ENCODE assay signal across 7 cellular contexts in genomic region chr7:158976849-158977593, GRCh38.
DNase-seq lines count a peak whose midpoint lies in the region; ATAC-seq, FAIRE-seq and TF ChIP-seq lines count a peak whose summit lies in the region.

No MANE protein-coding gene starts in this region.

- no peaks in the 10 kb centered on the region for H4K20me1 ChIP-seq in mammary epithelial cell (ENCODE audit: insufficient read depth, low read length)
- no peaks in the 10 kb centered on the region for H4K20me1 ChIP-seq in keratinocyte (ENCODE audit: control insufficient read depth, extremely low read depth, insufficient read depth, low read length)

- H3K79me2 ChIP-seq in mammary epithelial cell (ENCODE audit: insufficient read depth, low read length) (no peaks in the 10 kb centered on the region), keratinocyte (ENCODE audit: control insufficient read depth, insufficient read depth, low read length) (no peaks in the 10 kb centered on the region)

- CTCF ChIA-PET in mammary epithelial cell (lab: Charles Lee; ENCODE audit: low non-redundant PET): interaction anchor here (0.5 to 0.7 kb wide), 4 partner anchors 92 to 281 kb away, joined by 3 to 6 read pairs (median 3); no protein-coding TSS in a partner anchor

- in situ Hi-C loops in mammary epithelial cell (cut with MboI; ENCODE audit: low sequenced_read_pairs in 2 of 2): loop anchor here in 1 of 2 donors (10.0 kb wide), 1 partner anchor 282 kb away; no protein-coding TSS in a partner anchor

- TF ChIP-seq CTCF in VCaP (conservative IDR thresholded peaks at IDR 0.05) (peak; percentile 78), mammary epithelial cell (conservative IDR thresholded peaks at IDR 0.05 in 1 of 2, IDR thresholded peaks at IDR 0.05 in 1 of 2; ENCODE audit: extremely low read depth in 1 of 2, insufficient read depth in 1 of 2, low read depth in 1 of 2, low read length in 2 of 2) (peak; percentile 86 to 91), keratinocyte (optimal IDR thresholded peaks at IDR 0.05 in 1 of 3, IDR thresholded peaks at IDR 0.05 in 1 of 3, conservative IDR thresholded peaks at IDR 0.05 in 1 of 3; ENCODE audit: extremely low read depth in 1 of 3, insufficient read depth in 2 of 3, low read length in 3 of 3) (peak; percentile 80 to 92 (median 83))

- BruUV-seq in mammary epithelial cell (replicated peaks; lab: Mats Ljungman, UMichigan): no TSS peak

- H3K4me3 ChIP-seq in mammary epithelial cell (replicated peaks in 1 of 3; ENCODE audit: insufficient read depth in 1 of 3, low read depth in 2 of 3, low read length in 3 of 3): peak overlapping the region; percentile 14 to 29 (median 20)
- peak overlapping the region in 2 of 3 experiments; percentile 36 to 39 for H3K4me3 ChIP-seq in keratinocyte (ENCODE audit: control insufficient read depth in 2 of 3, extremely low read depth in 1 of 3, insufficient read depth in 2 of 3, low read depth in 1 of 3, low read length in 3 of 3)

- H3K4me2 ChIP-seq in mammary epithelial cell (ENCODE audit: insufficient read depth, low read depth, low read length) (peak overlapping the region; percentile 71), keratinocyte (ENCODE audit: control insufficient read depth, extremely low read depth, insufficient read depth, low read depth, low read length) (peak overlapping the region; percentile 72)

- FAIRE-seq in GM18507 (lab: Jason Lieb, UNC) (peak; percentile 92), keratinocyte (lab: Jason Lieb, UNC) (peak; percentile 57)

- H3K9ac ChIP-seq in mammary epithelial cell (ENCODE audit: insufficient read depth, low read length) (no peak overlapping the region), keratinocyte (ENCODE audit: control insufficient read depth, extremely low read depth, insufficient read depth, low read length) (no peak overlapping the region)

- WGBS in mammary epithelial cell (ENCODE audit: low coverage, missing lambda C conversion rate): 17% methylated on average over 17 of the region's 24 CpGs

- H3K27ac ChIP-seq in VCaP: no peak overlapping the region
- H3K27ac ChIP-seq in mammary epithelial cell (ENCODE audit: insufficient read depth, low read depth, low read length): no peak overlapping the region
- H3K27ac ChIP-seq in keratinocyte (ENCODE audit: control insufficient read depth, insufficient read depth, low read length): no peak overlapping the region

- DNase-seq in GM18507 (ENCODE audit: extremely low spot score, insufficient read length, low read depth) (peak; percentile 62), NCI-H2081 treated with DMSO at 0.1 percent for 48 hours (lab: John Stamatoyannopoulos, UW) (peak; percentile 13), mammary epithelial cell (peak; percentile 63), keratinocyte (ENCODE audit: low read depth, low spot score) (no peak)
- DNase-seq in stimulated activated CD4-positive, alpha-beta T cell treated with anti-CD3 and anti-CD28 coated beads, Interleukin-12 subunit alpha, Interleukin-12 subunit beta, amount 100 ng/mL, for 48 hours (ENCODE audit: low read depth in 2 of 3, low spot score in 1 of 3): peak; percentile 80 to 96 (median 82)

- H3K4me1 ChIP-seq in mammary epithelial cell (ENCODE audit: insufficient read depth, low read length) (peaks cover 3% of the 10 kb centered on the region), keratinocyte (ENCODE audit: control insufficient read depth, extremely low read depth, insufficient read depth, low read length) (peaks cover 5% of the 10 kb centered on the region)

- no peaks in the 10 kb centered on the region for H3K36me3 ChIP-seq in mammary epithelial cell (ENCODE audit: insufficient read depth, low read length)
- no peaks in the 10 kb centered on the region for H3K36me3 ChIP-seq in keratinocyte (ENCODE audit: control insufficient read depth in 2 of 2, extremely low read depth in 1 of 2, insufficient read depth in 2 of 2, low read length in 2 of 2)

- peak; percentile 94 for ATAC-seq in HG02970 (IDR thresholded peaks at IDR 0.05; ENCODE audit: low FRiP score, unreplicated experiment)

- dilution Hi-C loops in mammary epithelial cell (cut with HindIII; ENCODE audit: low sequenced_read_pairs) (no loop called here), keratinocyte (cut with MboI; ENCODE audit: extremely low pct_ligation_motif_present, low sequenced_read_pairs) (no loop called here)

- intact Hi-C loops in mammary epithelial cell (cut with micrococcal nuclease): loop anchor here (1.0 to 5.0 kb wide), 4 partner anchors 90 to 281 kb away; partner anchors contain the start of gene ESYT2

- no peaks in the 10 kb centered on the region for H3K27me3 ChIP-seq in mammary epithelial cell (ENCODE audit: insufficient read depth, low read length)
- no peaks in the 10 kb centered on the region for H3K27me3 ChIP-seq in keratinocyte (ENCODE audit: control insufficient read depth, extremely low read depth, insufficient read depth, low read length)

- H2AFZ ChIP-seq in mammary epithelial cell (ENCODE audit: low read depth, low read length) (peak overlapping the region; percentile 85), keratinocyte (ENCODE audit: control insufficient read depth, low read length) (peak overlapping the region; percentile 84)

- H3K9me3 ChIP-seq in mammary epithelial cell (replicated peaks; ENCODE audit: insufficient read depth, low read length) (peaks cover 16% of the 10 kb centered on the region), keratinocyte (ENCODE audit: control insufficient read depth, low read depth, low read length) (peaks cover 8% of the 10 kb centered on the region)

- no peaks in the 10 kb centered on the region for H3K9me1 ChIP-seq in keratinocyte (ENCODE audit: control insufficient read depth, extremely low read depth, insufficient read depth, low read length)
